In the genomic region with DNA sequence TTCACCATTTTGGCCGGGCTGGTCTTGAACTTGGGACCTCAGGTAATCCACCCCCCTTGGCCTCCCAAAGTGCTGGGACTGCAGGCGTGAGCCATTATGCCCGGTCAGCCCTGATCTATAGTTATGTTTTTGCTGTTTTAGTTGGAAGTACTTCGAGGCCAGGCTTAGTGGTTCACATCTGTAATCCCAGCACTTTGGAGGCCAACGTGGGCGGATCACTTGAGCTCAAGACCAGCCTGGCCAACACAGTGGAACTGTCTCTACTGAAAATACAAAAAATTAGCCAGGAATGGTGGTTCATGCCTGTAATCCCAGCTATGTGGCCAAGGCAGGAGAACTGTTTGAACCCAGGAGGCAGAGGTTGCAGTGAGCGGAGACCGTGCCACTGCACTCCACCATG, we compare ENCODE assay signal across 1 cellular context.
TF ChIP-seq lines count a peak whose summit lies in the region.

No MANE protein-coding gene starts in this region.

TF ChIP-seq in SK-N-SH treated with all-trans-retinoic acid at 6 μM for 48 hours, 23 proteins besides CTCF, POLR2A, EP300 and RAD21 (continued from another document):
- TF ChIP-seq, protein P1, sequence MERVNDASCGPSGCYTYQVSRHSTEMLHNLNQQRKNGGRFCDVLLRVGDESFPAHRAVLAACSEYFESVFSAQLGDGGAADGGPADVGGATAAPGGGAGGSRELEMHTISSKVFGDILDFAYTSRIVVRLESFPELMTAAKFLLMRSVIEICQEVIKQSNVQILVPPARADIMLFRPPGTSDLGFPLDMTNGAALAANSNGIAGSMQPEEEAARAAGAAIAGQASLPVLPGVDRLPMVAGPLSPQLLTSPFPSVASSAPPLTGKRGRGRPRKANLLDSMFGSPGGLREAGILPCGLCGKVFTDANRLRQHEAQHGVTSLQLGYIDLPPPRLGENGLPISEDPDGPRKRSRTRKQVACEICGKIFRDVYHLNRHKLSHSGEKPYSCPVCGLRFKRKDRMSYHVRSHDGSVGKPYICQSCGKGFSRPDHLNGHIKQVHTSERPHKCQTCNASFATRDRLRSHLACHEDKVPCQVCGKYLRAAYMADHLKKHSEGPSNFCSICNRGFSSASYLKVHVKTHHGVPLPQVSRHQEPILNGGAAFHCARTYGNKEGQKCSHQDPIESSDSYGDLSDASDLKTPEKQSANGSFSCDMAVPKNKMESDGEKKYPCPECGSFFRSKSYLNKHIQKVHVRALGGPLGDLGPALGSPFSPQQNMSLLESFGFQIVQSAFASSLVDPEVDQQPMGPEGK (CRISPR knock-in tag; IDR thresholded peaks at IDR 0.05; ENCODE audit: borderline replicate concordance): no peak
- TF ChIP-seq ZC3H10 (CRISPR knock-in tag; IDR thresholded peaks at IDR 0.05): no peak
- TF ChIP-seq, protein P2, sequence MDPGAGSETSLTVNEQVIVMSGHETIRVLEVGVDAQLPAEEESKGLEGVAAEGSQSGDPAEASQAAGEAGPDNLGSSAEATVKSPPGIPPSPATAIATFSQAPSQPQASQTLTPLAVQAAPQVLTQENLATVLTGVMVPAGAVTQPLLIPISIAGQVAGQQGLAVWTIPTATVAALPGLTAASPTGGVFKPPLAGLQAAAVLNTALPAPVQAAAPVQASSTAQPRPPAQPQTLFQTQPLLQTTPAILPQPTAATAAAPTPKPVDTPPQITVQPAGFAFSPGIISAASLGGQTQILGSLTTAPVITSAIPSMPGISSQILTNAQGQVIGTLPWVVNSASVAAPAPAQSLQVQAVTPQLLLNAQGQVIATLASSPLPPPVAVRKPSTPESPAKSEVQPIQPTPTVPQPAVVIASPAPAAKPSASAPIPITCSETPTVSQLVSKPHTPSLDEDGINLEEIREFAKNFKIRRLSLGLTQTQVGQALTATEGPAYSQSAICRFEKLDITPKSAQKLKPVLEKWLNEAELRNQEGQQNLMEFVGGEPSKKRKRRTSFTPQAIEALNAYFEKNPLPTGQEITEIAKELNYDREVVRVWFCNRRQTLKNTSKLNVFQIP (CRISPR knock-in tag; IDR thresholded peaks at IDR 0.05; ENCODE audit: borderline replicate concordance, low read depth): no peak
- TF ChIP-seq ARNTL (CRISPR knock-in tag; IDR thresholded peaks at IDR 0.05; ENCODE audit: borderline replicate concordance, low read depth): no peak
- TF ChIP-seq, protein P3, sequence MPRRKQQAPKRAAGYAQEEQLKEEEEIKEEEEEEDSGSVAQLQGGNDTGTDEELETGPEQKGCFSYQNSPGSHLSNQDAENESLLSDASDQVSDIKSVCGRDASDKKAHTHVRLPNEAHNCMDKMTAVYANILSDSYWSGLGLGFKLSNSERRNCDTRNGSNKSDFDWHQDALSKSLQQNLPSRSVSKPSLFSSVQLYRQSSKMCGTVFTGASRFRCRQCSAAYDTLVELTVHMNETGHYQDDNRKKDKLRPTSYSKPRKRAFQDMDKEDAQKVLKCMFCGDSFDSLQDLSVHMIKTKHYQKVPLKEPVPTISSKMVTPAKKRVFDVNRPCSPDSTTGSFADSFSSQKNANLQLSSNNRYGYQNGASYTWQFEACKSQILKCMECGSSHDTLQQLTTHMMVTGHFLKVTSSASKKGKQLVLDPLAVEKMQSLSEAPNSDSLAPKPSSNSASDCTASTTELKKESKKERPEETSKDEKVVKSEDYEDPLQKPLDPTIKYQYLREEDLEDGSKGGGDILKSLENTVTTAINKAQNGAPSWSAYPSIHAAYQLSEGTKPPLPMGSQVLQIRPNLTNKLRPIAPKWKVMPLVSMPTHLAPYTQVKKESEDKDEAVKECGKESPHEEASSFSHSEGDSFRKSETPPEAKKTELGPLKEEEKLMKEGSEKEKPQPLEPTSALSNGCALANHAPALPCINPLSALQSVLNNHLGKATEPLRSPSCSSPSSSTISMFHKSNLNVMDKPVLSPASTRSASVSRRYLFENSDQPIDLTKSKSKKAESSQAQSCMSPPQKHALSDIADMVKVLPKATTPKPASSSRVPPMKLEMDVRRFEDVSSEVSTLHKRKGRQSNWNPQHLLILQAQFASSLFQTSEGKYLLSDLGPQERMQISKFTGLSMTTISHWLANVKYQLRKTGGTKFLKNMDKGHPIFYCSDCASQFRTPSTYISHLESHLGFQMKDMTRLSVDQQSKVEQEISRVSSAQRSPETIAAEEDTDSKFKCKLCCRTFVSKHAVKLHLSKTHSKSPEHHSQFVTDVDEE (CRISPR knock-in tag; IDR thresholded peaks at IDR 0.05): no peak
- TF ChIP-seq ZNF565 (CRISPR knock-in tag; conservative IDR thresholded peaks at IDR 0.05; ENCODE audit: low read depth): no peak
- no peak for TF ChIP-seq TCF4 (CRISPR knock-in tag; IDR thresholded peaks at IDR 0.05; ENCODE audit: borderline replicate concordance)
- no peak for TF ChIP-seq ESRRG (CRISPR knock-in tag; IDR thresholded peaks at IDR 0.05)
- no peak for TF ChIP-seq ZFP30 (CRISPR knock-in tag; IDR thresholded peaks at IDR 0.05)
- TF ChIP-seq TOX (CRISPR knock-in tag; IDR thresholded peaks at IDR 0.05; ENCODE audit: borderline replicate concordance): no peak
- no peak for TF ChIP-seq ZNF70 (CRISPR knock-in tag; IDR thresholded peaks at IDR 0.05)
- no peak for TF ChIP-seq BACH2 (CRISPR knock-in tag; IDR thresholded peaks at IDR 0.05; ENCODE audit: borderline replicate concordance)
- TF ChIP-seq, protein P4, sequence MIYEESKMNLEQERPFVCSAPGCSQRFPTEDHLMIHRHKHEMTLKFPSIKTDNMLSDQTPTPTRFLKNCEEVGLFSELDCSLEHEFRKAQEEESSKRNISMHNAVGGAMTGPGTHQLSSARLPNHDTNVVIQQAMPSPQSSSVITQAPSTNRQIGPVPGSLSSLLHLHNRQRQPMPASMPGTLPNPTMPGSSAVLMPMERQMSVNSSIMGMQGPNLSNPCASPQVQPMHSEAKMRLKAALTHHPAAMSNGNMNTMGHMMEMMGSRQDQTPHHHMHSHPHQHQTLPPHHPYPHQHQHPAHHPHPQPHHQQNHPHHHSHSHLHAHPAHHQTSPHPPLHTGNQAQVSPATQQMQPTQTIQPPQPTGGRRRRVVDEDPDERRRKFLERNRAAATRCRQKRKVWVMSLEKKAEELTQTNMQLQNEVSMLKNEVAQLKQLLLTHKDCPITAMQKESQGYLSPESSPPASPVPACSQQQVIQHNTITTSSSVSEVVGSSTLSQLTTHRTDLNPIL (CRISPR knock-in tag; IDR thresholded peaks at IDR 0.05; ENCODE audit: low read depth): no peak
- TF ChIP-seq OSR1 (CRISPR knock-in tag; IDR thresholded peaks at IDR 0.05): no peak
- no peak for TF ChIP-seq RARB (CRISPR knock-in tag; IDR thresholded peaks at IDR 0.05)
- no peak for TF ChIP-seq ISL1 (CRISPR knock-in tag; IDR thresholded peaks at IDR 0.05)
- TF ChIP-seq GLIS3 (CRISPR knock-in tag; IDR thresholded peaks at IDR 0.05): no peak
- TF ChIP-seq PPARA (CRISPR knock-in tag; IDR thresholded peaks at IDR 0.05; ENCODE audit: borderline replicate concordance): no peak
- no peak for TF ChIP-seq SNAI2 (CRISPR knock-in tag; IDR thresholded peaks at IDR 0.05)
TF ChIP-seq in SK-N-SH treated with all-trans-retinoic acid at 6 μM for 48 hours: peak in this region for 0.
